23 cellular contexts compared by ENCODE assay signal in the genomic region with DNA sequence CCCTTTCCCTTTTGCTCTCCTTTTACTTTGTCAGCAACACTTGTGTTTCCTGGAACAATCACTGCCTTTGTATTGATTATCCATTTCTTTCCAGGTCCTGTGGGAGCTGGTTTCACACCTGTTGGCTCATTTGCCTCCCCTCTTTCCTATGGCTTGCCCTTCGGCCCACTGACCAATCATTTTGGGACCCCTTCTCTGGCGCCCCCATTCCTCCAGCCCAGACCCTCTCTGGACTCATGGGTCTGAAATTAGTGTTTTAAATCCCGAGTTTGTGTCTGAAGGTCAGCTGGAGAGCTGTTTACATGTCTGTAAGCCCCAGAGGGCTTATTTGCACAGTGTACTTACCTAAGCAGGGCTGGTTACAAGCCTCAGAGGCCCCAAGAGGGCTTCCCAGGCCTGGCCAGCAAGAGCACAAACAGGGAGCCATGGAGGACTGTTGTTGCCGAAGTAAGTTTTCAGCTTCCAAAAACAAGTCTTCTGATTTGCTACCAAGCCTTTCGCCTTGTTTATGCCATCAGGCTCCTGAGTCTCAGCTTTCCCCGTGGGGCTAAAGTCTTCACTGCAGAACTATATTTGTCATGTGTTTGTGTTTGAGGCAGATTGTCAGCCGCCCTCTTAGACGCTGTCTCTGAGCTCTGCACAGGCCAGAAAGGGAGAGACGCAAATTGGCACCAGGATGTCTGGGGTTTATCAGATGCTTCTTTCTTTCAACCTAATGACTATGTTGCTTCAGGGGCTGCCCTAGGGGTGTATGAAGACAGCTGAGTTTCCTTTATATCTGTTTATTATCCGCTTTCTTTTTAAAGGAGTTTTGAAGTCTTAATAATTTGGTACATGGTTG.
A peak's percentile ranks its signal among the peaks of the same experiment; 100 is the strongest.
DNase-seq lines count a peak whose midpoint lies in the region; ATAC-seq, FAIRE-seq and TF ChIP-seq lines count a peak whose summit lies in the region.
"Had no signal": no experiment of that assay in that cellular context is flagged by ENCODE, and none has a peak within 500 bp of the region (broad histone marks: within the 10 kb centered on the region; RNA-seq: fewer than 3 reads in every experiment).

No MANE protein-coding gene starts in this region.

- H3K27me3 Mint-ChIP-seq in GM23338 (ENCODE audit: insufficient read depth, low read depth, poor library complexity) (no peaks in the 10 kb centered on the region), WTC11 (ENCODE audit: low read depth) (no peaks in the 10 kb centered on the region)
- no peaks in the 10 kb centered on the region for H3K27me3 Mint-ChIP-seq in activated T-cell treated with anti-CD3 and anti-CD28 coated beads, Interleukin-2, amount 50 U/mL, for 72 hours (ENCODE audit: low read depth)
- H3K27me3 Mint-ChIP-seq: brain had no signal

- POLR2A ChIA-PET in WTC11 (lab: Charles Lee) = interaction anchor here (0.6 kb wide), 1 partner anchor 69 kb away, joined by 4 read pairs; no protein-coding TSS in a partner anchor

- H3K4me1 Mint-ChIP-seq in GM23338 (no peaks in the 10 kb centered on the region), WTC11 (no peaks in the 10 kb centered on the region)
- no peaks in the 10 kb centered on the region for H3K4me1 Mint-ChIP-seq in activated T-cell treated with anti-CD3 and anti-CD28 coated beads, Interleukin-2, amount 50 U/mL, for 72 hours (ENCODE audit: low read depth)
- H3K4me1 Mint-ChIP-seq: activated naive CD8-positive, alpha-beta T cell treated with anti-CD3 and anti-CD28 coated beads, Interleukin-2, amount 10 ng/mL, durations not matched to agents 7 days and 5 days; B cell; brain had no signal

- FAIRE-seq in GM19239 (lab: Jason Lieb, UNC) = no peak
- FAIRE-seq: D721Med, GM12892 had no signal

- no peaks in the 10 kb centered on the region for H3K79me2 ChIP-seq in GM23338 (replicated peaks; ENCODE audit: insufficient read depth)

- H2AFZ ChIP-seq in GM23338 = peak overlapping the region; percentile 83

- H3K27ac ChIP-seq in GM23338 (ENCODE audit: low read depth) = no peak overlapping the region
- peak overlapping the region; percentile 82 for H3K27ac ChIP-seq in mesodermal cell (ENCODE audit: low read depth, low read length, severe bottlenecking)
- H3K27ac ChIP-seq: gastrocnemius medialis, left lung had no signal

- H3K4me3 ChIP-seq in GM23338 = no peak overlapping the region
- no peak overlapping the region for H3K4me3 ChIP-seq in mesodermal cell (ENCODE audit: extremely low read depth, insufficient read depth, low read length, poor library complexity, severe bottlenecking)
- H3K4me3 ChIP-seq: gastrocnemius medialis, left lung, skin epidermis had no signal

- WGBS in mesodermal cell (ENCODE audit: insufficient coverage in 2 of 2), 2 experiments = 92% methylated on average over 5 to 6 of the region's 10 CpGs

- H3K4me3 Mint-ChIP-seq in GM23338 = no peak overlapping the region
- H3K4me3 Mint-ChIP-seq in WTC11 = no peak overlapping the region
- H3K4me3 Mint-ChIP-seq in activated T-cell treated with anti-CD3 and anti-CD28 coated beads, Interleukin-2, amount 50 U/mL, for 72 hours = no peak overlapping the region
- H3K4me3 Mint-ChIP-seq: activated naive CD8-positive, alpha-beta T cell treated with anti-CD3 and anti-CD28 coated beads, Interleukin-2, amount 10 ng/mL, durations not matched to agents 7 days and 5 days; B cell; brain; dendritic cell treated with granulocyte-macrophage colony-stimulating factor and Interleukin-4, amounts not matched to agents 40 ng/mL and 50 ng/mL, for 4 days; HFFc6; T-helper 2 cell treated with Interferon-gamma antibody and Interleukin-4, amounts not matched to agents 5 μg/mL and 100 μg/mL, for 36 hours had no signal

- DNase-seq in Ammon's horn (ENCODE audit: low spot score) = peak; percentile 47
- DNase-seq in GM23338 (ENCODE audit: low spot score) = no peak
- no peak for DNase-seq in WTC11 (ENCODE audit: low spot score)
- DNase-seq in omental fat pad (ENCODE audit: low spot score) = no peak
- no peak for DNase-seq in GM19239 (ENCODE audit: insufficient read length, low spot score)
- no peak for DNase-seq in activated T-cell treated with anti-CD3 and anti-CD28 coated beads, Interleukin-2, amount 50 U/mL, for 72 hours
- DNase-seq: activated naive CD8-positive, alpha-beta T cell treated with anti-CD3 and anti-CD28 coated beads, Interleukin-2, amount 10 ng/mL, durations not matched to agents 7 days and 5 days; gastrocnemius medialis; HFFc6; left lung; NCI-H1105 treated with DMSO at 0.1 percent for 48 hours; NCI-H446 treated with DMSO at 0.1 percent for 48 hours; posterior cingulate gyrus; stimulated activated CD4-positive, alpha-beta T cell treated with anti-CD3 and anti-CD28 coated beads, Interleukin-4, amount 100 ng/mL, for 24 hours; substantia nigra had no signal

- ATAC-seq in GM23338 (no peak; the same call in 1 of the 3 replicates), WTC11 (no peak; the same call in 1 of the 2 replicates), omental fat pad (ENCODE audit: low FRiP score) (no peak)
- ATAC-seq in activated T-cell treated with anti-CD3 and anti-CD28 coated beads, Interleukin-2, amount 50 U/mL, for 72 hours (replicated peaks in 1 of 2) = no peak
- ATAC-seq: gastrocnemius medialis, left lung had no signal

- 0 out of 4 replicates have a peak, but pooled peaks of 1 of the 2 experiments have one; percentile 6 for TF ChIP-seq CTCF in GM23338 (conservative IDR thresholded peaks at IDR 0.05; ENCODE audit: low read depth in 2 of 2)
- no peak for TF ChIP-seq CTCF in WTC11 (IDR thresholded peaks at IDR 0.05)
- no peak for TF ChIP-seq CTCF in omental fat pad (IDR thresholded peaks at IDR 0.05)

- no peaks in the 10 kb centered on the region for H3K36me3 Mint-ChIP-seq in GM23338 (ENCODE audit: low read depth)
- H3K36me3 Mint-ChIP-seq in WTC11 = no peaks in the 10 kb centered on the region
- no peaks in the 10 kb centered on the region for H3K36me3 Mint-ChIP-seq in activated T-cell treated with anti-CD3 and anti-CD28 coated beads, Interleukin-2, amount 50 U/mL, for 72 hours (ENCODE audit: insufficient read depth in 2 of 2)
- H3K36me3 Mint-ChIP-seq: activated naive CD8-positive, alpha-beta T cell treated with anti-CD3 and anti-CD28 coated beads, Interleukin-2, amount 10 ng/mL, durations not matched to agents 7 days and 5 days; brain had no signal

- H3K27ac Mint-ChIP-seq in GM23338 (no peak overlapping the region), WTC11 (no peak overlapping the region; the same call in 1 of the 2 replicates)
- no peak overlapping the region for H3K27ac Mint-ChIP-seq in activated T-cell treated with anti-CD3 and anti-CD28 coated beads, Interleukin-2, amount 50 U/mL, for 72 hours
- H3K27ac Mint-ChIP-seq: activated naive CD8-positive, alpha-beta T cell treated with anti-CD3 and anti-CD28 coated beads, Interleukin-2, amount 10 ng/mL, durations not matched to agents 7 days and 5 days; B cell; dendritic cell treated with granulocyte-macrophage colony-stimulating factor and Interleukin-4, amounts not matched to agents 40 ng/mL and 50 ng/mL, for 4 days; HFFc6; T-helper 2 cell treated with Interferon-gamma antibody and Interleukin-4, amounts not matched to agents 5 μg/mL and 100 μg/mL, for 36 hours had no signal

- no peaks in the 10 kb centered on the region for H3K9me2 ChIP-seq in GM23338 (ENCODE audit: insufficient read depth)

- CTCF ChIA-PET in WTC11 (lab: Charles Lee) = interaction anchor here (1.1 to 3.0 kb wide), 2 partner anchors 19 to 33 kb away, joined by 3 to 11 read pairs; no protein-coding TSS in a partner anchor

- H3K4me1 ChIP-seq in GM23338 (ENCODE audit: insufficient read depth) (no peaks in the 10 kb centered on the region), mesodermal cell (ENCODE audit: control insufficient read depth, insufficient read depth, low read length, poor library complexity, severe bottlenecking) (peaks cover 23% of the 10 kb centered on the region)
- H3K4me1 ChIP-seq: gastrocnemius medialis, left lung had no signal

- no peaks in the 10 kb centered on the region for H3K27me3 ChIP-seq in GM23338 (ENCODE audit: insufficient read depth)
- H3K27me3 ChIP-seq: gastrocnemius medialis, left lung had no signal

- no peak overlapping the region for H3K4me2 ChIP-seq in GM23338

- no peaks in the 10 kb centered on the region for H4K20me1 ChIP-seq in GM23338 (replicated peaks; ENCODE audit: insufficient read depth)

- H3K9me3 Mint-ChIP-seq in GM23338 = no peaks in the 10 kb centered on the region
- no peaks in the 10 kb centered on the region for H3K9me3 Mint-ChIP-seq in WTC11
- H3K9me3 Mint-ChIP-seq in activated T-cell treated with anti-CD3 and anti-CD28 coated beads, Interleukin-2, amount 50 U/mL, for 72 hours = no peaks in the 10 kb centered on the region
- H3K9me3 Mint-ChIP-seq: activated naive CD8-positive, alpha-beta T cell treated with anti-CD3 and anti-CD28 coated beads, Interleukin-2, amount 10 ng/mL, durations not matched to agents 7 days and 5 days; brain; dendritic cell treated with granulocyte-macrophage colony-stimulating factor and Interleukin-4, amounts not matched to agents 40 ng/mL and 50 ng/mL, for 4 days; HFFc6; T-helper 2 cell treated with Interferon-gamma antibody and Interleukin-4, amounts not matched to agents 5 μg/mL and 100 μg/mL, for 36 hours had no signal

- no peaks in the 10 kb centered on the region for H3F3A ChIP-seq in GM23338 (replicated peaks; ENCODE audit: low read depth)

- H3K36me3 ChIP-seq in GM23338 (ENCODE audit: insufficient read depth) (no peaks in the 10 kb centered on the region), mesodermal cell (ENCODE audit: control insufficient read depth, insufficient read depth, low read length) (no peaks in the 10 kb centered on the region)
- H3K36me3 ChIP-seq: gastrocnemius medialis, left lung had no signal

- no peaks in the 10 kb centered on the region for H3K9me3 ChIP-seq in mesodermal cell (ENCODE audit: control insufficient read depth, low read length)
- H3K9me3 ChIP-seq: gastrocnemius medialis, left lung had no signal

TF ChIP-seq in WTC11, 78 proteins besides CTCF, POLR2A, EP300 and RAD21:
- TF ChIP-seq NFE2L1 (CRISPR knock-in tag; IDR thresholded peaks at IDR 0.05) = no peak
- TF ChIP-seq GABPB1 (CRISPR knock-in tag; IDR thresholded peaks at IDR 0.05) = peak; percentile 32; the same call in 1 of the 2 replicates
- no peak for TF ChIP-seq ZNF263 (CRISPR knock-in tag; IDR thresholded peaks at IDR 0.05; ENCODE audit: low read depth)
